In the genomic region with DNA sequence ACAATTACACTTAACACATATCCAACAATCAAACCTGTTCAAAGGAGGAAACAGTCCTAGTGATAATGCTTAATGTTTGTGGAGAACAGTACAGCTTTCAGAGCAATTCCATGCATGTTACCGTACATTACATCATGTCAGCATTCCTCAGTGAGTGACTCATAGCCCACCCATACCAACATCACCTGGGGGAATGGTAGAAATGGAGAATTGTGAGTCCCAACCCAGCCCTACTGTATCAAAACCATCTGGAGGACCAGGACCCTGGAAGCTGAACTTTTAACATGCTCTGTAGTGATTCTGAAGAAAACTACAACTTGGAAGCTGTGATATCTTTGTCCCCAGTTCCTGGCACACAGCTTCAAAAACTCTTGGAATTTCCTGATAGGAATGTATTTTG, we compare ENCODE assay signal across 14 cellular contexts.
A peak's percentile ranks its signal among the peaks of the same experiment; 100 is the strongest.
DNase-seq lines count a peak whose midpoint lies in the region; ATAC-seq, FAIRE-seq and TF ChIP-seq lines count a peak whose summit lies in the region.
"Had no signal": no experiment of that assay in that cellular context is flagged by ENCODE, and none has a peak within 500 bp of the region (broad histone marks: within the 10 kb centered on the region; RNA-seq: fewer than 3 reads in every experiment).

No MANE protein-coding gene starts in this region.

- no peak overlapping the region for H2BK120ac ChIP-seq in H1 (replicated peaks; ENCODE audit: low read depth, low read length)

- ATAC-seq in HG02759 (IDR thresholded peaks at IDR 0.05; ENCODE audit: unreplicated experiment) (no peak), HG03378 (IDR thresholded peaks at IDR 0.05; ENCODE audit: unreplicated experiment) (no peak)

- H3K18ac ChIP-seq in H1 (ENCODE audit: extremely low read depth, low read length): no peak overlapping the region

- H3K23me2 ChIP-seq in H1 (ENCODE audit: low read depth, low read length): no peaks in the 10 kb centered on the region; the same call in 1 of the 2 replicates

- no peak overlapping the region for H4K91ac ChIP-seq in H1 (replicated peaks; ENCODE audit: insufficient read length, low read length)

- peak; percentile 31 for DNase-seq in Calu3
- peak; percentile 81 for DNase-seq in NCI-H226
- DNase-seq in H1 (ENCODE audit: low read depth in 1 of 2, low spot score in 2 of 2): no peak
- no peak for DNase-seq in activated gamma-delta T cell (lab: John Stamatoyannopoulos, UW)
- DNase-seq in AG20443 (ENCODE audit: low spot score): no peak
- DNase-seq: activated naive CD8-positive, alpha-beta T cell treated with anti-CD3 and anti-CD28 coated beads for 36 hours; DMS153; NCI-H1092; NCI-H345; occipital lobe had no signal

- TF ChIP-seq EP300 in H1 (IDR thresholded peaks at IDR 0.05; ENCODE audit: borderline replicate concordance in 1 of 2, low read depth in 2 of 2, low read length in 2 of 2): no peak

- no peak overlapping the region for H3K9ac ChIP-seq in H1 (replicated peaks in 1 of 4; ENCODE audit: extremely low read depth in 1 of 4, low read depth in 3 of 4, low read length in 3 of 4)

- no peak overlapping the region for H3K56ac ChIP-seq in H1 (replicated peaks; ENCODE audit: insufficient read length, low read depth, low read length)

- TF ChIP-seq CTCF in Calu3 (IDR thresholded peaks at IDR 0.05; ENCODE audit: unreplicated experiment): no peak
- TF ChIP-seq CTCF in H1 (IDR thresholded peaks at IDR 0.05; ENCODE audit: control extremely low read depth in 1 of 3, insufficient read depth in 1 of 3, low read depth in 1 of 3, low read length in 3 of 3): no peak

- H3K79me1 ChIP-seq in H1 (ENCODE audit: low read depth, low read length): no peaks in the 10 kb centered on the region

- H2BK15ac ChIP-seq in H1 (ENCODE audit: low read length): no peak overlapping the region

- TF ChIP-seq RAD21 in H1 (IDR thresholded peaks at IDR 0.05 in 1 of 2, conservative IDR thresholded peaks at IDR 0.05 in 1 of 2; ENCODE audit: low read depth in 2 of 2, low read length in 2 of 2): no peak

- no peak for TF ChIP-seq POLR2A in H1 (IDR thresholded peaks at IDR 0.05; ENCODE audit: control extremely low read depth in 1 of 2, low read depth in 2 of 2, low read length in 2 of 2)

- no peak overlapping the region for H2BK12ac ChIP-seq in H1 (ENCODE audit: low read depth, low read length)

- H3K9me3 Mint-ChIP-seq in Calu3 (ENCODE audit: low read depth, unreplicated experiment): peaks cover 4% of the 10 kb centered on the region
- H3K9me3 Mint-ChIP-seq: activated naive CD8-positive, alpha-beta T cell treated with anti-CD3 and anti-CD28 coated beads for 36 hours had no signal

- H3K79me2 ChIP-seq in H1 (ENCODE audit: control insufficient read depth in 1 of 2, insufficient read depth in 2 of 2, low read length in 2 of 2): no peaks in the 10 kb centered on the region

- H4K20me1 ChIP-seq in H1 (replicated peaks in 1 of 2; ENCODE audit: control insufficient read depth in 1 of 2, insufficient read depth in 2 of 2, low read length in 2 of 2): no peaks in the 10 kb centered on the region

- FAIRE-seq in H1 (lab: Jason Lieb, UNC): no peak

- H3K27me3 Mint-ChIP-seq in Calu3 (ENCODE audit: unreplicated experiment): no peaks in the 10 kb centered on the region

- intact Hi-C loops in Calu3 (cut with micrococcal nuclease; ENCODE audit: unreplicated experiment): no loop called here

- H3K4me1 Mint-ChIP-seq in Calu3 (ENCODE audit: low read depth, unreplicated experiment): peaks cover 9% of the 10 kb centered on the region
- H3K4me1 Mint-ChIP-seq: activated naive CD8-positive, alpha-beta T cell treated with anti-CD3 and anti-CD28 coated beads for 36 hours had no signal

- H3K23ac ChIP-seq in H1 (ENCODE audit: insufficient read length): no peak overlapping the region

- WGBS in H1 (ENCODE audit: extremely low coverage in 1 of 2, insufficient coverage in 1 of 2, insufficient read length in 1 of 2, insufficient replicate concordance in 2 of 2, low coverage in 1 of 2, low lambda C conversion rate in 2 of 2, missing lambda C conversion rate in 1 of 2), 2 experiments: 84% methylated on average over 1 of the region's 1 CpG; no CpG with 5 or more reads in 1 of the 2 experiments
- WGBS in mesodermal cell (ENCODE audit: insufficient coverage in 2 of 2), 2 experiments: no CpG with 5 or more reads among the region's 1 CpG

- no peak overlapping the region for H4K8ac ChIP-seq in H1 (ENCODE audit: extremely low read depth, insufficient read depth, low read length)

- H2AFZ ChIP-seq in H1 (ENCODE audit: low read length): no peak overlapping the region

- H3K9me3 ChIP-seq in H1 (ENCODE audit: insufficient read depth in 2 of 2, low read depth in 1 of 2, low read length in 1 of 2): peaks cover 2 to 12% of the 10 kb centered on the region in 2 experiments; a peak in 3 of 4 replicates
- peaks cover 5% of the 10 kb centered on the region for H3K9me3 ChIP-seq in mesodermal cell (ENCODE audit: control insufficient read depth, low read length)

- CTCF ChIA-PET in Calu3 (lab: Charles Lee) (no interaction called here), H1 (lab: Charles Lee; ENCODE audit: partially characterized antibody) (interaction anchor here (1.3 to 1.7 kb wide), 6 partner anchors 10 to 260 kb away, joined by 3 to 7 read pairs (median 4); no protein-coding TSS in a partner anchor)

- H3K4me1 ChIP-seq in H1 (replicated peaks in 1 of 4; ENCODE audit: control insufficient read depth in 3 of 4, insufficient read depth in 4 of 4, low read length in 3 of 4) (peaks cover 2 to 8% (median 7%) of the 10 kb centered on the region in 4 experiments; a peak in 5 of 7 replicates), mesodermal cell (ENCODE audit: control insufficient read depth, insufficient read depth, low read length, poor library complexity, severe bottlenecking) (no peaks in the 10 kb centered on the region)

- no peak overlapping the region for H2BK20ac ChIP-seq in H1 (ENCODE audit: low read length)

- H3K36me3 ChIP-seq in H1 (ENCODE audit: control insufficient read depth in 2 of 4, insufficient read depth in 4 of 4, low read length in 3 of 4) (0 out of 8 replicates have a peak, but pooled peaks cover 0 to 3% (median 0%) of the 10 kb centered on the region in 4 experiments), mesodermal cell (ENCODE audit: control insufficient read depth, insufficient read depth, low read length) (no peaks in the 10 kb centered on the region)

- no peaks in the 10 kb centered on the region for H3K36me3 Mint-ChIP-seq in Calu3 (ENCODE audit: insufficient read depth, unreplicated experiment)
- H3K36me3 Mint-ChIP-seq: activated naive CD8-positive, alpha-beta T cell treated with anti-CD3 and anti-CD28 coated beads for 36 hours had no signal

- no peak overlapping the region for H3K27ac ChIP-seq in H1 (ENCODE audit: low read depth, low read length)
- peak overlapping the region; percentile 18 for H3K27ac ChIP-seq in mesodermal cell (ENCODE audit: low read depth, low read length, severe bottlenecking)
- H3K27ac ChIP-seq: coronary artery had no signal

- H3K27ac Mint-ChIP-seq in Calu3 (ENCODE audit: unreplicated experiment): peak overlapping the region; percentile 82
- H3K27ac Mint-ChIP-seq: activated naive CD8-positive, alpha-beta T cell treated with anti-CD3 and anti-CD28 coated beads for 36 hours had no signal

- H3K14ac ChIP-seq in H1 (ENCODE audit: insufficient read length): no peak overlapping the region

- H3K4me3 Mint-ChIP-seq in Calu3 (ENCODE audit: low read depth, unreplicated experiment): no peak overlapping the region
- H3K4me3 Mint-ChIP-seq: activated naive CD8-positive, alpha-beta T cell treated with anti-CD3 and anti-CD28 coated beads for 36 hours had no signal

- H3K4me3 ChIP-seq in H1 (ENCODE audit: extremely low read depth in 1 of 4, insufficient read depth in 2 of 4, low read depth in 3 of 4, low read length in 4 of 4): no peak overlapping the region
- H3K4me3 ChIP-seq in mesodermal cell (ENCODE audit: extremely low read depth, insufficient read depth, low read length, poor library complexity, severe bottlenecking): no peak overlapping the region
- H3K4me3 ChIP-seq: coronary artery had no signal

- H2BK5ac ChIP-seq in H1 (ENCODE audit: low read depth, low read length): no peak overlapping the region

- BruUV-seq in Calu3 (replicated peaks; lab: Mats Ljungman, UMichigan): no TSS peak

- H3K4ac ChIP-seq in H1 (replicated peaks; ENCODE audit: insufficient read length, low read depth, low read length): no peak overlapping the region

- no peak overlapping the region for H3K4me2 ChIP-seq in H1 (ENCODE audit: insufficient read depth in 1 of 2, low read depth in 2 of 2, low read length in 2 of 2)

- POLR2A ChIA-PET in H1 (lab: Charles Lee; ENCODE audit: partially characterized antibody): no interaction called here

- no peak overlapping the region for H4K5ac ChIP-seq in H1 (ENCODE audit: insufficient read length, low read depth, low read length)

- no peak overlapping the region for H2AK5ac ChIP-seq in H1 (ENCODE audit: low read depth, low read length)

- H3K27me3 ChIP-seq in H1 (replicated peaks in 1 of 4; ENCODE audit: control insufficient read depth in 3 of 4, extremely low read depth in 1 of 4, insufficient read depth in 3 of 4, low read length in 3 of 4): no peaks in the 10 kb centered on the region; a peak in 1 of 7 replicates

TF ChIP-seq in H1, 55 proteins besides CTCF, POLR2A, EP300 and RAD21:
- TF ChIP-seq JUND (IDR thresholded peaks at IDR 0.05; ENCODE audit: low read length) (0 out of 2 replicates have a peak, but pooled peaks have one; percentile 23), POU5F1 (IDR thresholded peaks at IDR 0.05; ENCODE audit: low read depth, low read length) (no peak)

Comparison
In these comparisons a context has a peak if more than half of its experiments do, and no peak if none do; other contexts are left out.
1. DNase-seq: peak in Calu3 (single experiment) and NCI-H226 (single experiment); none in H1 (0 of 2), activated gamma-delta T cell (single experiment) and AG20443 (single experiment).